ENCODE assay signal across 9 cellular contexts in genomic region chr22:37819100-37819433, GRCh38. TPM values are rescaled to one million over a fixed set of nuclear protein-coding genes. Genes with fewer than 3 reads are reported as not detected.
DNase-seq lines count a peak whose midpoint lies in the region; ATAC-seq and TF ChIP-seq lines count a peak whose summit lies in the region.
"Had no signal": no experiment of that assay in that cellular context is flagged by ENCODE, and none has a peak within 500 bp of the region (broad histone marks: within the 10 kb centered on the region; RNA-seq: fewer than 3 reads in every experiment).

No MANE protein-coding gene starts in this region.

- H3K4me3 Mint-ChIP-seq in CD4-positive, alpha-beta T cell = peak overlapping the region; percentile 59
- peak overlapping the region; percentile 54 to 66 (median 62) for H3K4me3 Mint-ChIP-seq in T-cell

- peaks cover 40% of the 10 kb centered on the region for H3K27me3 Mint-ChIP-seq in CD4-positive, alpha-beta T cell
- H3K27me3 Mint-ChIP-seq in T-cell = peaks cover 21 to 22% of the 10 kb centered on the region in 2 donors

- H3K9me3 Mint-ChIP-seq in CD4-positive, alpha-beta T cell = no peaks in the 10 kb centered on the region
- no peaks in the 10 kb centered on the region for H3K9me3 Mint-ChIP-seq in T-cell

- no peak for TF ChIP-seq CTCF in CD4-positive, alpha-beta T cell (IDR thresholded peaks at IDR 0.05)
- TF ChIP-seq CTCF in fibroblast of the aortic adventitia (IDR thresholded peaks at IDR 0.05; ENCODE audit: insufficient read depth, low read length) = no peak

- H3K36me3 ChIP-seq in rectal smooth muscle tissue (ENCODE audit: control insufficient read depth, insufficient read depth, low read length) = no peaks in the 10 kb centered on the region

- H3K9me3 ChIP-seq in CD4-positive, alpha-beta T cell (ENCODE audit: control insufficient read depth, low read length) = no peaks in the 10 kb centered on the region
- H3K9me3 ChIP-seq: prostate gland had no signal

- intact Hi-C loops in CD4-positive, alpha-beta T cell (cut with DNase I, micrococcal nuclease) = no loop called here

- H3K27ac ChIP-seq in CD4-positive, alpha-beta T cell (ENCODE audit: low read depth, low read length) = no peak overlapping the region
- H3K27ac ChIP-seq in rectal smooth muscle tissue (ENCODE audit: low read depth, low read length) = no peak overlapping the region
- H3K27ac ChIP-seq: prostate gland had no signal

- no peak overlapping the region for H3K27ac Mint-ChIP-seq in CD4-positive, alpha-beta T cell
- H3K27ac Mint-ChIP-seq in T-cell = no peak overlapping the region

- DNase-seq in CD4-positive, alpha-beta T cell = no peak
- DNase-seq in T-cell (no peak), fibroblast of the aortic adventitia (ENCODE audit: low read depth) (no peak), NCI-H187 treated with DMSO at 0.1 percent for 48 hours (lab: John Stamatoyannopoulos, UW) (no peak), epidermal melanocyte (ENCODE audit: insufficient read length, low spot score) (no peak), T1000 (lab: John Stamatoyannopoulos, UW) (no peak)

- H3K27me3 ChIP-seq in CD4-positive, alpha-beta T cell (ENCODE audit: control insufficient read depth, insufficient read depth, low read length) = peaks cover 9% of the 10 kb centered on the region
- H3K27me3 ChIP-seq in rectal smooth muscle tissue (ENCODE audit: control insufficient read depth, insufficient read depth, low read length) = peaks cover 14% of the 10 kb centered on the region

- H3K4me3 ChIP-seq in fibroblast of the aortic adventitia (ENCODE audit: low read depth, low read length) (peak overlapping the region; percentile 35), rectal smooth muscle tissue (ENCODE audit: low read length) (peak overlapping the region; percentile 58)

- CTCF ChIA-PET in CD4-positive, alpha-beta T cell (lab: Charles Lee) = interaction anchor here (0.6 to 4.1 kb wide), 5 partner anchors 11 to 74 kb away, joined by 4 to 46 read pairs (median 4); partner anchors contain the start of gene GCAT
- CTCF ChIA-PET in T-cell (lab: Charles Lee) = interaction anchor here in 1 of 2 donors (0.5 to 3.5 kb wide), 7 partner anchors 9 to 211 kb away, joined by 3 to 41 read pairs (median 5); partner anchors contain the start of genes ANKRD54 and GGA1

- H3K9ac ChIP-seq in rectal smooth muscle tissue (ENCODE audit: low read length) = no peak overlapping the region

- POLR2A ChIA-PET in CD4-positive, alpha-beta T cell (lab: Charles Lee) = interaction anchor here (0.9 to 1.7 kb wide), 4 partner anchors 11 to 44 kb away, joined by 3 to 7 read pairs (median 4); partner anchors contain the start of genes ANKRD54 and GCAT
- POLR2A ChIA-PET in T-cell (lab: Charles Lee) = no interaction called here

- peaks cover 4% of the 10 kb centered on the region for H3K4me1 ChIP-seq in rectal smooth muscle tissue (ENCODE audit: control insufficient read depth, insufficient read depth, low read length)

- no peak for ATAC-seq in CD4-positive, alpha-beta T cell (ENCODE audit: poor library complexity)
- ATAC-seq in T-cell (replicated peaks in 1 of 4) (peak in 1 of 4 experiments; percentile 31), GM21423 (IDR thresholded peaks at IDR 0.05; ENCODE audit: unreplicated experiment) (no peak)

- H3K36me3 Mint-ChIP-seq in CD4-positive, alpha-beta T cell (ENCODE audit: low read depth) = no peaks in the 10 kb centered on the region
- H3K36me3 Mint-ChIP-seq in T-cell = no peaks in the 10 kb centered on the region

- H3K4me1 Mint-ChIP-seq in CD4-positive, alpha-beta T cell (ENCODE audit: low read depth) = peaks cover 3% of the 10 kb centered on the region
- H3K4me1 Mint-ChIP-seq in T-cell = peaks cover 13 to 15% (median 13%) of the 10 kb centered on the region in 3 donors

RNA-seq across cellular contexts. Expression of gene GALR3, which starts 4.1 kb away (rescaled TPM):
- total RNA-seq in CD4-positive, alpha-beta T cell = not detected
- total RNA-seq in T-cell = not detected
- not detected in 2 replicates for total RNA-seq in fibroblast of the aortic adventitia (ENCODE audit: low replicate concordance)

RNA-seq across cellular contexts. Expression of gene GCAT, which starts 11.3 kb away (rescaled TPM):
- 1 to 10 TPM; 1.4 to 1.8 TPM for total RNA-seq in CD4-positive, alpha-beta T cell
- 1 to 10 TPM; 1.2 to 3.5 (median 2.3) TPM for total RNA-seq in T-cell
- total RNA-seq in fibroblast of the aortic adventitia (ENCODE audit: low replicate concordance) = 13.1 and 16.2 TPM in 2 replicates

RNA-seq across cellular contexts. Expression of gene ANKRD54, which starts 25.1 kb away (rescaled TPM):
- 10 to 100 TPM; 18.3 to 20.6 TPM for total RNA-seq in CD4-positive, alpha-beta T cell
- 10 to 100 TPM; 19.9 to 29.7 (median 25.9) TPM for total RNA-seq in T-cell
- 19.0 and 38.6 TPM in 2 replicates for total RNA-seq in fibroblast of the aortic adventitia (ENCODE audit: low replicate concordance)

RNA-seq across cellular contexts. Expression of gene EIF3L, which starts 30.2 kb away (rescaled TPM):
- 100 to 1,000 TPM; 525 to 541 TPM for total RNA-seq in CD4-positive, alpha-beta T cell
- total RNA-seq in T-cell (100 to 1,000 TPM; 428 to 516 (median 483) TPM), fibroblast of the aortic adventitia (ENCODE audit: low replicate concordance) (181 and 457 TPM in 2 replicates)
